Comparison of ENCODE assay signal across 20 cellular contexts in genomic region chr17:6245301-6245810, GRCh38.
DNase-seq lines count a peak whose midpoint lies in the region; TF ChIP-seq lines count a peak whose summit lies in the region.
"Had no signal": no experiment of that assay in that cellular context is flagged by ENCODE, and none has a peak within 500 bp of the region (broad histone marks: within the 10 kb centered on the region; RNA-seq: fewer than 3 reads in every experiment).

No MANE protein-coding gene starts in this region.

- H3K4me2 ChIP-seq in H9 (ENCODE audit: insufficient read depth, insufficient read length, low read length) (no peak overlapping the region), neuronal stem cell (ENCODE audit: insufficient read depth, low read length, poor library complexity, severe bottlenecking) (no peak overlapping the region)
- H3K4me2 ChIP-seq: BLaER1 had no signal

- no peak overlapping the region for H3K4me3 ChIP-seq in neuronal stem cell (ENCODE audit: low read length in 2 of 2)
- H3K4me3 ChIP-seq: BLaER1, GM23248, HAP-1 had no signal

- no peak overlapping the region for H3K56ac ChIP-seq in H9 (ENCODE audit: insufficient read length, low read depth, low read length)

- H3K18ac ChIP-seq in H9 (ENCODE audit: insufficient read length, low read depth, low read length): no peak overlapping the region
- peak overlapping the region; percentile 62 for H3K18ac ChIP-seq in neuronal stem cell (ENCODE audit: low read length)

- H2BK20ac ChIP-seq in H9 (ENCODE audit: low read depth, low read length, poor library complexity, severe bottlenecking): no peak overlapping the region

- DNase-seq in NCI-H82 (lab: John Stamatoyannopoulos, UW) (peak; percentile 31), NCI-H82 treated with DMSO at 0.1 percent for 48 hours (lab: John Stamatoyannopoulos, UW; ENCODE audit: unreplicated experiment) (no peak), H9 (peak; percentile 21), ecto neural progenitor cell (ENCODE audit: low spot score) (peak; percentile 34), neuronal stem cell (ENCODE audit: low spot score) (no peak), NOMO-1 treated with dmso at 0.1 percent for 144 hours (lab: John Stamatoyannopoulos, UW; ENCODE audit: unreplicated experiment) (no peak), NCI-H446 (lab: John Stamatoyannopoulos, UW) (no peak)
- DNase-seq in activated effector memory CD4-positive, alpha-beta T cell treated with Interleukin-2 at 50 U/mL for 16 hours: no peak
- DNase-seq: Caco-2; CD4-positive, CD25-positive, alpha-beta regulatory T cell; CD8-positive, alpha-beta T cell; DMS153; DND-41; GM23248; HFFc6 had no signal

- no peak overlapping the region for H3K4ac ChIP-seq in H9 (ENCODE audit: low read depth, low read length)
- no peak overlapping the region for H3K4ac ChIP-seq in neuronal stem cell (ENCODE audit: low read length)

- no peak overlapping the region for H2BK5ac ChIP-seq in H9 (ENCODE audit: insufficient read length, low read length)
- H2BK5ac ChIP-seq in neuronal stem cell (ENCODE audit: low read length): no peak overlapping the region

- H4K8ac ChIP-seq in H9 (replicated peaks; ENCODE audit: insufficient read length, low read depth, low read length) (no peak overlapping the region), neuronal stem cell (ENCODE audit: low read depth, low read length) (no peak overlapping the region)

- no peaks in the 10 kb centered on the region for H3K23me2 ChIP-seq in H9 (ENCODE audit: insufficient read length, low read depth, low read length, poor library complexity, severe bottlenecking)

- peaks cover 42 to 49% of the 10 kb centered on the region in 2 experiments for H3K4me1 Mint-ChIP-seq in H9
- H3K4me1 Mint-ChIP-seq: B cell; CD4-positive, CD25-positive, alpha-beta regulatory T cell had no signal

- H3K36me3 ChIP-seq in neuronal stem cell (replicated peaks in 1 of 2; ENCODE audit: control insufficient read depth in 2 of 2, insufficient read depth in 2 of 2, low read length in 2 of 2): peaks cover 0 to 2% of the 10 kb centered on the region in 2 donors
- H3K36me3 ChIP-seq: BLaER1, HAP-1 had no signal

- whole genome bisulfite sequencing in H9 (ENCODE audit: extremely low coverage, insufficient read length, low lambda C conversion rate): no CpG with 5 or more reads among the region's 5 CpGs
- WGBS in neuronal stem cell (ENCODE audit: extremely low coverage in 2 of 2, insufficient read length in 2 of 2, insufficient replicate concordance in 1 of 2), 2 donors: no CpG with 5 or more reads among the region's 5 CpGs

- no peak overlapping the region; a peak in 1 of 7 replicates for H3K27ac Mint-ChIP-seq in H9
- H3K27ac Mint-ChIP-seq: B cell; CD4-positive, CD25-positive, alpha-beta regulatory T cell; CD8-positive, alpha-beta T cell; HFFc6 had no signal

- H3K4me1 ChIP-seq in H9 (ENCODE audit: insufficient read depth, low read length) (peaks cover 7% of the 10 kb centered on the region; the same call in 1 of the 2 replicates), neuronal stem cell (ENCODE audit: control insufficient read depth in 2 of 2, insufficient read depth in 1 of 2, low read depth in 1 of 2, low read length in 2 of 2) (peaks cover 6 to 11% of the 10 kb centered on the region in 2 donors)
- H3K4me1 ChIP-seq: BLaER1, Caco-2, HAP-1 had no signal

- H2AFZ ChIP-seq in H9 (ENCODE audit: low read length) (no peak overlapping the region), neuronal stem cell (ENCODE audit: low read length) (no peak overlapping the region)
- H2AFZ ChIP-seq: GM23248 had no signal

- no peak overlapping the region for H2BK12ac ChIP-seq in H9 (ENCODE audit: insufficient read length, low read depth, low read length)
- peak overlapping the region; percentile 50 for H2BK12ac ChIP-seq in neuronal stem cell (ENCODE audit: low read length)

- H3K9me3 Mint-ChIP-seq in H9: no peaks in the 10 kb centered on the region; a peak in 1 of 5 replicates
- H3K9me3 Mint-ChIP-seq: CD4-positive, CD25-positive, alpha-beta regulatory T cell; CD8-positive, alpha-beta T cell; HFFc6 had no signal

- no peak overlapping the region for H3K27ac ChIP-seq in H9 (ENCODE audit: insufficient read length, low read depth, low read length)
- no peak overlapping the region for H3K27ac ChIP-seq in neuronal stem cell (replicated peaks; ENCODE audit: low read length)
- H3K27ac ChIP-seq: 22Rv1, BLaER1, C4-2B, GM23248 had no signal

- no peak for TF ChIP-seq CTCF in H9 (conservative IDR thresholded peaks at IDR 0.05)

- H3K36me3 Mint-ChIP-seq in H9 (ENCODE audit: insufficient read depth in 1 of 3, low read depth in 3 of 3): no peaks in the 10 kb centered on the region
- H3K36me3 Mint-ChIP-seq: CD4-positive, CD25-positive, alpha-beta regulatory T cell; CD8-positive, alpha-beta T cell had no signal

- H3K9ac ChIP-seq in H9 (ENCODE audit: extremely low read depth, insufficient read length, low read length) (no peak overlapping the region), neuronal stem cell (ENCODE audit: low read depth, low read length, poor library complexity) (no peak overlapping the region)
- H3K9ac ChIP-seq: BLaER1, GM23248 had no signal

- H3K27me3 ChIP-seq in H9 (ENCODE audit: insufficient read depth, low read length) (no peaks in the 10 kb centered on the region), neuronal stem cell (ENCODE audit: control insufficient read depth in 3 of 3, insufficient read depth in 3 of 3, low read depth in 1 of 3, low read length in 3 of 3) (peaks cover 0 to under 1% (median 0%) of the 10 kb centered on the region in 3 experiments)
- H3K27me3 ChIP-seq: BLaER1 had no signal

- H2BK120ac ChIP-seq in H9 (ENCODE audit: low read depth, low read length, poor library complexity, severe bottlenecking) (no peak overlapping the region), neuronal stem cell (ENCODE audit: low read depth, low read length) (no peak overlapping the region)

- no peak overlapping the region for H4K5ac ChIP-seq in H9 (ENCODE audit: insufficient read length, low read depth, low read length)

- no peak overlapping the region for H3K14ac ChIP-seq in H9 (ENCODE audit: insufficient read depth, low read length)
- H3K14ac ChIP-seq in neuronal stem cell (ENCODE audit: low read length): no peak overlapping the region

- H3K4me3 Mint-ChIP-seq in H9: no peak overlapping the region
- H3K4me3 Mint-ChIP-seq: B cell; CD4-positive, CD25-positive, alpha-beta regulatory T cell; CD8-positive, alpha-beta T cell; HFFc6 had no signal

- H4K20me1 ChIP-seq in H9 (ENCODE audit: control insufficient read depth, insufficient read depth, insufficient read length): no peaks in the 10 kb centered on the region
- H4K20me1 ChIP-seq: BLaER1 had no signal

- no peak overlapping the region for H3K23ac ChIP-seq in H9 (ENCODE audit: insufficient read length, low read depth, low read length)
- H3K23ac ChIP-seq in neuronal stem cell (ENCODE audit: low read depth, low read length, poor library complexity): peak overlapping the region; percentile 62

- H4K91ac ChIP-seq in H9 (ENCODE audit: insufficient read length, low read depth, low read length) (no peak overlapping the region), neuronal stem cell (ENCODE audit: low read depth, low read length, poor library complexity) (no peak overlapping the region)

- no peak overlapping the region for H2AK5ac ChIP-seq in H9 (ENCODE audit: insufficient read length, low read length)
- H2AK5ac ChIP-seq in neuronal stem cell (ENCODE audit: low read depth, low read length): no peak overlapping the region

- H3K9me3 ChIP-seq in H9 (ENCODE audit: control insufficient read depth, low read depth, low read length) (no peaks in the 10 kb centered on the region), neuronal stem cell (replicated peaks in 1 of 2; ENCODE audit: control insufficient read depth in 2 of 2, insufficient read depth in 1 of 2, low read depth in 1 of 2, low read length in 2 of 2) (no peaks in the 10 kb centered on the region)
- H3K9me3 ChIP-seq: BLaER1, Caco-2, HAP-1 had no signal

- H3T11ph ChIP-seq in H9 (ENCODE audit: low read length): no peak overlapping the region

- no peak overlapping the region for H2BK15ac ChIP-seq in H9 (ENCODE audit: low read depth, low read length)
- peak overlapping the region; percentile 74 for H2BK15ac ChIP-seq in neuronal stem cell (ENCODE audit: low read length)

- H3K79me2 ChIP-seq in H9 (ENCODE audit: insufficient read depth, low read length): no peaks in the 10 kb centered on the region

- peaks cover 2% of the 10 kb centered on the region; the same call in 1 of the 2 replicates for H3K27me3 Mint-ChIP-seq in H9 (ENCODE audit: low read depth)

- H3K79me1 ChIP-seq in H9 (ENCODE audit: insufficient read depth, low read depth, low read length, poor library complexity, severe bottlenecking): no peaks in the 10 kb centered on the region
- H3K79me1 ChIP-seq in neuronal stem cell (ENCODE audit: low read depth, low read length): no peaks in the 10 kb centered on the region

Comparison
In these comparisons a context has a peak if more than half of its experiments do, and no peak if none do; other contexts are left out.
1. DNase-seq: peak in NCI-H82 (single experiment), H9 (single experiment) and ecto neural progenitor cell (single experiment); none in NCI-H82 treated with DMSO at 0.1 percent for 48 hours (single experiment), neuronal stem cell (single experiment), activated effector memory CD4-positive, alpha-beta T cell treated with Interleukin-2 at 50 U/mL for 16 hours (single experiment), NOMO-1 treated with dmso at 0.1 percent for 144 hours (single experiment) and NCI-H446 (0 of 2).